ENCODE assay signal across 2 cellular contexts in the genomic region with DNA sequence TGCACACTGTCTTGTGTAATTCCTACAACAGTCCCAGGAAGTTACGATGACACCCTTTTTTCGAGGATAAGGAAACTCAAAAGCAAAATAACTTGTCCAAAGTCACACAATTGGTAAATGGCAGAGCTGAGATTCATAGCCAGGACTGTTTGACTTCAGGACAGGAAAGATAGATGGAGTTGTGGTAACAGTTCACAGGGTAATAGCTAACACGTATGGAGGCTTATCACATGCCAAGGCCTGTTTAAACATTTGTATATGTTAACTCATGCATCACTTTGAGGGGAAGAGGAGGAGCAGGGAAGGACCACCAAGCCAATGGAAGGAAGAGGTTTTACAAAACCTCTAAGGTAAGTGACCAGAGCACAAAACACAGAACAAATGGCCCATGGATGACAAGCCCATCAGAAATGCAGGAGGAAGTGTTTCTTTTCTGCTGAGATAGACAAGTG.
TF ChIP-seq lines count a peak whose summit lies in the region.

No MANE protein-coding gene starts in this region.

TF ChIP-seq in K562, 482 proteins besides CTCF, POLR2A, EP300 and RAD21 (continued from another document):
- TF ChIP-seq BHLHE40 (IDR thresholded peaks at IDR 0.05; ENCODE audit: low read length) = 0 out of 2 replicates have a peak, but pooled peaks have one; percentile 13
- TF ChIP-seq MTA1 (IDR thresholded peaks at IDR 0.05; ENCODE audit: borderline replicate concordance) = no peak
- TF ChIP-seq HDAC3 (IDR thresholded peaks at IDR 0.05; ENCODE audit: borderline replicate concordance, partially characterized antibody) = no peak
- TF ChIP-seq MCM7 (IDR thresholded peaks at IDR 0.05) = no peak
- TF ChIP-seq ARNT (IDR thresholded peaks at IDR 0.05) = no peak
- no peak for TF ChIP-seq HMG20B (CRISPR knock-in tag; IDR thresholded peaks at IDR 0.05)
- no peak for TF ChIP-seq HNRNPLL (IDR thresholded peaks at IDR 0.05; ENCODE audit: low read depth, low read length, poor library complexity, severe bottlenecking)
- no peak for TF ChIP-seq ETS2 (tag; IDR thresholded peaks at IDR 0.05; ENCODE audit: borderline replicate concordance, poor library complexity, severe bottlenecking)
- no peak for TF ChIP-seq FOXP4 (CRISPR knock-in tag; IDR thresholded peaks at IDR 0.05; ENCODE audit: borderline replicate concordance)
- no peak for TF ChIP-seq PBX2 (CRISPR knock-in tag; IDR thresholded peaks at IDR 0.05; ENCODE audit: low read depth)
- peak; percentile 28; the same call in 1 of the 2 replicates for TF ChIP-seq PBX2 (tag; conservative IDR thresholded peaks at IDR 0.05; ENCODE audit: low read depth)
- TF ChIP-seq ZBTB17 (CRISPR knock-in tag; IDR thresholded peaks at IDR 0.05) = no peak
- TF ChIP-seq TRIM28 (IDR thresholded peaks at IDR 0.05) = no peak
- no peak for TF ChIP-seq ZNF398 (CRISPR knock-in tag; IDR thresholded peaks at IDR 0.05)
- no peak for TF ChIP-seq ZNF695 (CRISPR knock-in tag; IDR thresholded peaks at IDR 0.05)
- no peak for TF ChIP-seq E2F6 (IDR thresholded peaks at IDR 0.05; ENCODE audit: borderline replicate concordance in 1 of 2, extremely low read depth in 1 of 2, insufficient read depth in 1 of 2, insufficient read length in 1 of 2, low read depth in 1 of 2, low read length in 1 of 2, poor library complexity in 1 of 2, severe bottlenecking in 1 of 2)
- TF ChIP-seq COPS2 (conservative IDR thresholded peaks at IDR 0.05) = no peak
- TF ChIP-seq CBFA2T3 (IDR thresholded peaks at IDR 0.05) = peak; percentile 39; the same call in 1 of the 2 replicates
- TF ChIP-seq CEBPG (CRISPR knock-in tag; IDR thresholded peaks at IDR 0.05) = no peak
- TF ChIP-seq CEBPG (tag; conservative IDR thresholded peaks at IDR 0.05 in 1 of 2, IDR thresholded peaks at IDR 0.05 in 1 of 2) = 0 out of 4 replicates have a peak, but pooled peaks of 1 of the 2 experiments have one; percentile 8
- no peak for TF ChIP-seq ZNF124 (CRISPR knock-in tag; IDR thresholded peaks at IDR 0.05)
- TF ChIP-seq ZNF644 (tag; IDR thresholded peaks at IDR 0.05; ENCODE audit: low read depth) = no peak
- no peak for TF ChIP-seq NFATC3 (IDR thresholded peaks at IDR 0.05)
- no peak for TF ChIP-seq SMARCA5 (IDR thresholded peaks at IDR 0.05)
- TF ChIP-seq SMC3 (conservative IDR thresholded peaks at IDR 0.05; ENCODE audit: insufficient read depth, low read depth, low read length) = no peak

TF ChIP-seq in liver, 16 proteins besides CTCF, POLR2A, EP300 and RAD21 (continued from another document):
- TF ChIP-seq NR2F2 (IDR thresholded peaks at IDR 0.05) (no peak), HNF4A (conservative IDR thresholded peaks at IDR 0.05) (peak in 1 of 2 donors; percentile 9), SP1 (IDR thresholded peaks at IDR 0.05) (no peak), TAF1 (conservative IDR thresholded peaks at IDR 0.05) (peak; percentile 2), REST (IDR thresholded peaks at IDR 0.05) (no peak), FOXA2 (IDR thresholded peaks at IDR 0.05) (no peak), HNF4G (IDR thresholded peaks at IDR 0.05) (no peak), JUND (IDR thresholded peaks at IDR 0.05) (peak in 1 of 2 donors; percentile 2), YY1 (IDR thresholded peaks at IDR 0.05) (peak; percentile 11), EGR1 (IDR thresholded peaks at IDR 0.05; ENCODE audit: low read depth in 2 of 2) (no peak)
- TF ChIP-seq, protein P1, sequence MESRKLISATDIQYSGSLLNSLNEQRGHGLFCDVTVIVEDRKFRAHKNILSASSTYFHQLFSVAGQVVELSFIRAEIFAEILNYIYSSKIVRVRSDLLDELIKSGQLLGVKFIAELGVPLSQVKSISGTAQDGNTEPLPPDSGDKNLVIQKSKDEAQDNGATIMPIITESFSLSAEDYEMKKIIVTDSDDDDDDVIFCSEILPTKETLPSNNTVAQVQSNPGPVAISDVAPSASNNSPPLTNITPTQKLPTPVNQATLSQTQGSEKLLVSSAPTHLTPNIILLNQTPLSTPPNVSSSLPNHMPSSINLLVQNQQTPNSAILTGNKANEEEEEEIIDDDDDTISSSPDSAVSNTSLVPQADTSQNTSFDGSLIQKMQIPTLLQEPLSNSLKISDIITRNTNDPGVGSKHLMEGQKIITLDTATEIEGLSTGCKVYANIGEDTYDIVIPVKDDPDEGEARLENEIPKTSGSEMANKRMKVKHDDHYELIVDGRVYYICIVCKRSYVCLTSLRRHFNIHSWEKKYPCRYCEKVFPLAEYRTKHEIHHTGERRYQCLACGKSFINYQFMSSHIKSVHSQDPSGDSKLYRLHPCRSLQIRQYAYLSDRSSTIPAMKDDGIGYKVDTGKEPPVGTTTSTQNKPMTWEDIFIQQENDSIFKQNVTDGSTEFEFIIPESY (IDR thresholded peaks at IDR 0.05) = no peak
- TF ChIP-seq, protein P2, sequence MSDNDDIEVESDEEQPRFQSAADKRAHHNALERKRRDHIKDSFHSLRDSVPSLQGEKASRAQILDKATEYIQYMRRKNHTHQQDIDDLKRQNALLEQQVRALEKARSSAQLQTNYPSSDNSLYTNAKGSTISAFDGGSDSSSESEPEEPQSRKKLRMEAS (IDR thresholded peaks at IDR 0.05) = peak; percentile 4
- TF ChIP-seq, protein P3, sequence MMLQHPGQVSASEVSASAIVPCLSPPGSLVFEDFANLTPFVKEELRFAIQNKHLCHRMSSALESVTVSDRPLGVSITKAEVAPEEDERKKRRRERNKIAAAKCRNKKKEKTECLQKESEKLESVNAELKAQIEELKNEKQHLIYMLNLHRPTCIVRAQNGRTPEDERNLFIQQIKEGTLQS (IDR thresholded peaks at IDR 0.05) = no peak
